1 cellular context compared by ENCODE assay signal in genomic region chr2:27663160-27663462, GRCh38.
A peak's percentile ranks its signal among the peaks of the same experiment; 100 is the strongest.
TF ChIP-seq lines count a peak whose summit lies in the region.

No MANE protein-coding gene starts in this region.

TF ChIP-seq in K562, 482 proteins besides CTCF, POLR2A, EP300 and RAD21 (continued from another document):
- TF ChIP-seq ATF6 (CRISPR knock-in tag; IDR thresholded peaks at IDR 0.05) = 0 out of 2 replicates have a peak, but pooled peaks have one; percentile 25
- peak; percentile 87 for TF ChIP-seq HINFP (tag; conservative IDR thresholded peaks at IDR 0.05; ENCODE audit: low read depth)
- TF ChIP-seq ZNF512 (tag; IDR thresholded peaks at IDR 0.05) = no peak
- peak; percentile 33; the same call in 1 of the 2 replicates for TF ChIP-seq ZBTB1 (CRISPR knock-in tag; IDR thresholded peaks at IDR 0.05; ENCODE audit: borderline replicate concordance, low read depth)
- TF ChIP-seq SIN3B (IDR thresholded peaks at IDR 0.05; ENCODE audit: low read depth) = no peak
- peak; percentile 71 for TF ChIP-seq BHLHE40 (IDR thresholded peaks at IDR 0.05; ENCODE audit: low read length)
- no peak for TF ChIP-seq FOXA3 (CRISPR knock-in tag; conservative IDR thresholded peaks at IDR 0.05 in 1 of 2, IDR thresholded peaks at IDR 0.05 in 1 of 2)
- TF ChIP-seq BDP1 (IDR thresholded peaks at IDR 0.05; ENCODE audit: insufficient read depth, insufficient read length) = no peak
- no peak for TF ChIP-seq OTX1 (CRISPR knock-in tag; IDR thresholded peaks at IDR 0.05)
- TF ChIP-seq PPARD (CRISPR knock-in tag; IDR thresholded peaks at IDR 0.05) = no peak
- TF ChIP-seq TAF7 (tag; IDR thresholded peaks at IDR 0.05) = no peak
- TF ChIP-seq CAMTA2 (CRISPR knock-in tag; conservative IDR thresholded peaks at IDR 0.05) = no peak
- peak; percentile 87 for TF ChIP-seq PKNOX1 (IDR thresholded peaks at IDR 0.05)
- TF ChIP-seq JUND (IDR thresholded peaks at IDR 0.05; ENCODE audit: borderline replicate concordance, low read depth, low read length) = no peak
- no peak for TF ChIP-seq JUND (tag; IDR thresholded peaks at IDR 0.05; ENCODE audit: borderline replicate concordance, low read depth, low read length)
- TF ChIP-seq TEAD4 (IDR thresholded peaks at IDR 0.05; ENCODE audit: low read length) = peak; percentile 1; the same call in 1 of the 2 replicates
- no peak for TF ChIP-seq TEAD4 (CRISPR knock-in tag; IDR thresholded peaks at IDR 0.05; ENCODE audit: borderline replicate concordance)
- TF ChIP-seq ZBTB7A (IDR thresholded peaks at IDR 0.05; ENCODE audit: borderline replicate concordance, control insufficient read depth, low read depth, low read length) = peak; percentile 34; the same call in 1 of the 2 replicates
- TF ChIP-seq ZNF586 (CRISPR knock-in tag; conservative IDR thresholded peaks at IDR 0.05) = no peak
- peak; percentile 19 for TF ChIP-seq MEIS2 (IDR thresholded peaks at IDR 0.05; ENCODE audit: partially characterized antibody)
- no peak for TF ChIP-seq YY1 (IDR thresholded peaks at IDR 0.05; ENCODE audit: borderline replicate concordance in 1 of 3, control insufficient read depth in 1 of 3, extremely low read depth in 1 of 3, insufficient read depth in 3 of 3, insufficient read length in 1 of 3, insufficient replicate concordance in 2 of 3, low read depth in 1 of 3, low read length in 2 of 3)
